1 cellular context compared by ENCODE assay signal in genomic region chr18:40553029-40553428, GRCh38.
TF ChIP-seq lines count a peak whose summit lies in the region.

No MANE protein-coding gene starts in this region.

TF ChIP-seq in IMR-90, 13 proteins besides CTCF, POLR2A, EP300 and RAD21 (continued from another document):
- no peak for TF ChIP-seq FOS (IDR thresholded peaks at IDR 0.05; ENCODE audit: low read depth, low read length)
- TF ChIP-seq CEBPB (IDR thresholded peaks at IDR 0.05; ENCODE audit: low read depth, low read length): no peak
- no peak for TF ChIP-seq MXI1 (IDR thresholded peaks at IDR 0.05; ENCODE audit: borderline replicate concordance, low read depth, low read length)
